ENCODE assay signal across 9 cellular contexts in the genomic region with DNA sequence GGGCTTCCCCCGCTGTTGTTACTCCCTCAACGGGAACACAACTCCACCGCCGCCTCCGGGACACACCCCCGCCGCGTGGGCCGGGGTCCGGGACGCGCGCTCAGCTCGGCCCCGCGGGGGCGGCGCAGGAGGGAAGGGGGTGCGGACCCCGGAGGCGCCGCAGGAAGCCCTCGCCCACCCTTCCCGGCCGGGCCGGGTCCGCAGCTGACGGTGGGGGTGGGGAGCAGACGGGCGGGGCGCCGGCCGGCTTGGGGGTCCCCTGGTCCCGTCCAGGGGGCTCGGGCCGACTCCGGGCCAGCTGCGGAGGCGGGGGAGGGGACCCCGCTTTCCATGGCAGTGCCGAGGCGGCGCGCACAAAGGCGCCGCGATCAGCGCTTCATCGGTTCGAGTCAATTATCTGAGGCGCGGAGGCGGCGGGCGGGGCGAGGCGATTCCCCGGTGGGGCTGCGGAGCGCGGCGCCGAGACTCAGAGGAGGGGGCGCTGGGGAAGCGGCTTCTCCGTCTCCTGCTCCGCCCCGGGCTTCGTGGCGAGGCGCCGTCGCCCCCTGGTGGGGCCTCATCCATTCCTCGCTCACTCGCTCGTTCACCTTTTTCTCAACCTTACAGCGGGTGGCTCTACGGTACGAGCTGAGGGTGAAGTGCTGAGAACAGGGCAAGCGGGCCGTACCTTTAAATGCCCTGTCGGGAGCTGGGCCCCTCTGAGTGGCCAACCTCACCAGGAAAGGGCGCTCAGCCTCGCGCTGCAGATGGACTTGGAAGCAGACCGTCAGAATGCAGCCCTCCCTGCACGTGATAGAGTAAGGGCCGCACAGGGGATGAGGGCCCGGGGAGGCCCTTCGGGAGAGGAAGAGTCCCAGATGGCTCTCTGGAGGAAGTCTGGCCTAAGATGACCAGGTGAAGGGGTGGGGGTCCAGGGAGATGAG. TPM values are rescaled to one million over a fixed set of nuclear protein-coding genes. Genes with fewer than 3 reads are reported as not detected.
A peak's percentile ranks its signal among the peaks of the same experiment; 100 is the strongest.
DNase-seq lines count a peak whose midpoint lies in the region; ATAC-seq and TF ChIP-seq lines count a peak whose summit lies in the region.
"Had no signal": no experiment of that assay in that cellular context is flagged by ENCODE, and none has a peak within 500 bp of the region (broad histone marks: within the 10 kb centered on the region; RNA-seq: fewer than 3 reads in every experiment).

No MANE protein-coding gene starts in this region.

- H3K4me3 ChIP-seq in GM06990 (replicated peaks; ENCODE audit: low read depth, low read length) (peak overlapping the region; percentile 28), coronary artery (peak overlapping the region; percentile 60)

- peaks cover 7% of the 10 kb centered on the region; the same call in 1 of the 2 replicates for H3K27me3 ChIP-seq in GM06990 (replicated peaks; ENCODE audit: control insufficient read depth, insufficient read depth, low read length)

- TF ChIP-seq CTCF in GM06990 (IDR thresholded peaks at IDR 0.05; ENCODE audit: insufficient read depth, low read length, poor library complexity, severe bottlenecking), result peak; percentile 71
- no peak for TF ChIP-seq CTCF in coronary artery (IDR thresholded peaks at IDR 0.05)

- DNase-seq in GM06990 (ENCODE audit: extremely low read depth, insufficient read length) (peak; percentile 46), NCI-H1694 (lab: John Stamatoyannopoulos, UW) (peak; percentile 60), coronary artery (ENCODE audit: low spot score) (no peak), lung microvascular endothelial cell (ENCODE audit: low read depth in 2 of 2) (peak; percentile 23 to 58)
- peak; percentile 30 to 40 for DNase-seq in stimulated activated CD8-positive, alpha-beta memory T cell treated with anti-CD3 and anti-CD28 coated beads, Interleukin-2, amount 100 ng/mL, for 48 hours (ENCODE audit: low read depth in 2 of 2)

- H3K36me3 ChIP-seq in GM06990 (ENCODE audit: control insufficient read depth, insufficient read depth, low read length), result no peaks in the 10 kb centered on the region

- ATAC-seq in activated CD4-positive, CD25-positive, alpha-beta regulatory T cell treated with anti-CD3 and anti-CD28 coated beads, Interleukin-2, amount 50 U/mL, for 24 hours, result peak; percentile 60 to 63
- ATAC-seq in HG03342 (IDR thresholded peaks at IDR 0.05; ENCODE audit: unreplicated experiment) (no peak), HG02798 (IDR thresholded peaks at IDR 0.05; ENCODE audit: poor library complexity, unreplicated experiment) (no peak)

- H3K27ac ChIP-seq in coronary artery, result no peak overlapping the region

RNA-seq across cellular contexts. Expression of a gene that starts 40.0 kb away (rescaled TPM):
- under 0.01 TPM in 2 replicates for total RNA-seq in lung microvascular endothelial cell

RNA-seq across cellular contexts. Expression of a gene that starts 52.7 kb away (rescaled TPM):
- not detected in 2 replicates for total RNA-seq in lung microvascular endothelial cell
- total RNA-seq: dermis microvascular lymphatic vessel endothelial cell had no signal

Comparison
In these comparisons a context has a peak if more than half of its experiments do, and no peak if none do; other contexts are left out.
1. ATAC-seq: peak in activated CD4-positive, CD25-positive, alpha-beta regulatory T cell treated with anti-CD3 and anti-CD28 coated beads, Interleukin-2, amount 50 U/mL, for 24 hours (2 of 2); none in HG03342 (single experiment) and HG02798 (single experiment).